In the genomic region with DNA sequence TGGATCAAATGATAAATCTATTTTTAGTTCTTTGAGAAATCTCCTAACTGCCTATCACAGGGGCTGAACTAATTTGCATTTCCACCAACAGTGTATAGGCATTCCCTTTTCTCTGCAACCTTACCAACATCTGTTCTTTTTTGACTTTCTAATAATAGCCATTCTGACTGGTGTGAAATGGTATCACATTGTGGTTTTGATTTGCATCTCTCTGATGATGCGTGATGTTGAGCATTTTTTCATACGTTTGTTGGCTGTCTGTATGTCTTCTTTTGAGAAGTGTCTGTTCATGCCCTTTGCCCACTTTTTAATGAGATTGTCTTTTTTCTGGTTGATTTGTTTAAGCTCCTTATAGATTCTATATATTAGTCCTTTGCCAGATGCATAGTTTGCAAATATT, we compare ENCODE assay signal across 30 cellular contexts.
"Had no signal": no experiment of that assay in that cellular context is flagged by ENCODE, and none has a peak within 500 bp of the region (broad histone marks: within the 10 kb centered on the region; RNA-seq: fewer than 3 reads in every experiment).

No MANE protein-coding gene starts in this region.

- H3K27me3 ChIP-seq: body of pancreas, cardiac muscle cell, dorsolateral prefrontal cortex, pancreas, thyroid gland, upper lobe of right lung had no signal

- DNase-seq: activated CD4-positive, alpha-beta T cell treated with anti-CD3 and anti-CD28 coated beads for 4 hours; activated CD4-positive, alpha-beta T cell treated with anti-CD3 and anti-CD28 coated beads, Interleukin-2, amount 50 U/mL, for 4 hours; activated CD4-positive, CD25-positive, alpha-beta regulatory T cell; activated naive CD4-positive, alpha-beta T cell; activated T-cell treated with anti-CD3 and anti-CD28 coated beads for 4 hours; activated T-cell treated with anti-CD3 and anti-CD28 coated beads, Interleukin-2, amount 50 U/mL, for 72 hours; body of pancreas; cerebellar nuclear complex; dorsolateral prefrontal cortex; effector memory CD4-positive, alpha-beta T cell; left ventricle myocardium superior; naive thymus-derived CD4-positive, alpha-beta T cell; nucleus accumbens; pancreas; retina; small intestine; stimulated activated CD4-positive, alpha-beta T cell treated with anti-CD3 and anti-CD28 coated beads, Interleukin-4, amount 100 ng/mL, for 24 hours; stimulated activated naive CD8-positive, alpha-beta T cell treated with anti-CD3 and anti-CD28 coated beads, Interleukin-15, amount 100 ng/mL, for 72 hours; substantia nigra; thyroid gland; upper lobe of right lung had no signal

- H3K27ac ChIP-seq: body of pancreas, cardiac muscle cell, coronary artery, dorsolateral prefrontal cortex, pancreas, prostate gland, thyroid gland, upper lobe of right lung had no signal

- ATAC-seq: activated naive CD4-positive, alpha-beta T cell treated with anti-CD3 and anti-CD28 coated beads, Interleukin-2, amount 50 U/mL, for 72 hours; activated T-cell treated with anti-CD3 and anti-CD28 coated beads, Interleukin-2, amount 50 U/mL, for 72 hours; body of pancreas; left ventricle myocardium superior; naive thymus-derived CD4-positive, alpha-beta T cell; pancreas; sciatic nerve; stimulated activated effector memory CD8-positive, alpha-beta T cell treated with anti-CD3 and anti-CD28 coated beads, Interleukin-12 subunit alpha, Interleukin-12 subunit beta, amount 100 ng/mL, for 72 hours; stimulated activated naive CD8-positive, alpha-beta T cell treated with anti-CD3 and anti-CD28 coated beads, Interleukin-15, amount 100 ng/mL, for 72 hours; upper lobe of right lung had no signal

- H3K27me3 Mint-ChIP-seq: stimulated activated naive CD8-positive, alpha-beta T cell treated with anti-CD3 and anti-CD28 coated beads, Interleukin-15, amount 100 ng/mL, for 72 hours had no signal

- H3K27ac Mint-ChIP-seq: activated naive CD4-positive, alpha-beta T cell treated with anti-CD3 and anti-CD28 coated beads, Interleukin-2, amount 50 U/mL, for 72 hours; activated T-cell treated with anti-CD3 and anti-CD28 coated beads, Interleukin-2, amount 50 U/mL, for 72 hours; naive thymus-derived CD4-positive, alpha-beta T cell; stimulated activated effector memory CD8-positive, alpha-beta T cell treated with anti-CD3 and anti-CD28 coated beads, Interleukin-12 subunit alpha, Interleukin-12 subunit beta, amount 100 ng/mL, for 72 hours; stimulated activated naive CD8-positive, alpha-beta T cell treated with anti-CD3 and anti-CD28 coated beads, Interleukin-15, amount 100 ng/mL, for 72 hours; T-helper 2 cell treated with Interferon-gamma antibody and Interleukin-4, amounts not matched to agents 5 μg/mL and 100 μg/mL, for 36 hours had no signal

- H3K4me1 Mint-ChIP-seq: naive thymus-derived CD4-positive, alpha-beta T cell; neural crest cell; stimulated activated effector memory CD8-positive, alpha-beta T cell treated with anti-CD3 and anti-CD28 coated beads, Interleukin-12 subunit alpha, Interleukin-12 subunit beta, amount 100 ng/mL, for 72 hours; stimulated activated naive CD8-positive, alpha-beta T cell treated with anti-CD3 and anti-CD28 coated beads, Interleukin-15, amount 100 ng/mL, for 72 hours had no signal

- H3K36me3 ChIP-seq: cardiac muscle cell, pancreas, prostate gland, thyroid gland, upper lobe of right lung had no signal

- H3K4me3 ChIP-seq: body of pancreas, cardiac muscle cell, coronary artery, dorsolateral prefrontal cortex, pancreas, prostate gland, thyroid gland, upper lobe of right lung had no signal

- H3K9me3 ChIP-seq: pancreas, prostate gland, thyroid gland, upper lobe of right lung had no signal

- H3K36me3 Mint-ChIP-seq: stimulated activated effector memory CD8-positive, alpha-beta T cell treated with anti-CD3 and anti-CD28 coated beads, Interleukin-12 subunit alpha, Interleukin-12 subunit beta, amount 100 ng/mL, for 72 hours had no signal

- H3K4me3 Mint-ChIP-seq: activated T-cell treated with anti-CD3 and anti-CD28 coated beads, Interleukin-2, amount 50 U/mL, for 72 hours; naive thymus-derived CD4-positive, alpha-beta T cell; neural crest cell; stimulated activated effector memory CD8-positive, alpha-beta T cell treated with anti-CD3 and anti-CD28 coated beads, Interleukin-12 subunit alpha, Interleukin-12 subunit beta, amount 100 ng/mL, for 72 hours; stimulated activated naive CD8-positive, alpha-beta T cell treated with anti-CD3 and anti-CD28 coated beads, Interleukin-15, amount 100 ng/mL, for 72 hours; T-helper 2 cell treated with Interferon-gamma antibody and Interleukin-4, amounts not matched to agents 5 μg/mL and 100 μg/mL, for 36 hours had no signal

- H3K4me1 ChIP-seq: body of pancreas, pancreas, prostate gland, thyroid gland, upper lobe of right lung had no signal

- FAIRE-seq: frontal cortex, pancreas, small intestine had no signal
